Comparison of ENCODE assay signal across 9 cellular contexts in the genomic region with DNA sequence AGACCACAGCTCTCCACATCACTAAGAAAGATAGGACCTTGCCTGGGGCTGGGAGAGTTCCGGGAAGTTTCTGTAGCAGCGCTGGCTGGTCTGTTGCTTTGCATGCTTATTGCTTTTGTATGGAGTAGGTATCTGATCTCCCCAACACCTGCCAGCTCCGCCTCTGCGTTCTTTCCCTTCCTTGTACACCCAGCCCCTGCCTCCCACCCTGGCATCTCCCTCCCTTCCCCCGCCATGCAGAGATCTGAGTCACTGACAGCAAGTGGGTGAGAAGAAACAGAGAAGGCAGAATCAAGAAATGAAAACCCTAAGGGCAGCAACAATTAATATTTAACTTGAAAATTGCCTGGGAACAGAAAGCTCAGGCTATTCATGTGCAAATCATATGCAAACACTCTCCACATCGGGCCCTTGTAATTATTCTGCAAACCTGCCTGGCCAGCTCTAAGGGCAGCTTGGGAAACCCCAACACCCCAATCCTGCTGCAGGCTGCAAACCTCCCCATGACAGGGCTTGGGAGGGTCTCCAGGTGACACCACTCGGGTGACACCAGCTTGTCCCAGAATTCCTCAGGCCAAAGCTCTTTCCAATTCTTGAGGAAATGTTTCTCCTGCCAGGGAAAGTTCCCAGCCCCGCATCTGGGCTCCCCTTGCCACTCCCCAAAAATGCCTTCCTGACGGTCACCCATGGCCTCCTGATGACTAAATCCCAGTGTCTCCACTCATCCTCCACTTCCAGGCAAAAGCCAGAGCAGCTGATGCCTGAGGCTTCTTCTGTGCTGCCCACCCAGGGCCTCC.
DNase-seq lines count a peak whose midpoint lies in the region; ATAC-seq and TF ChIP-seq lines count a peak whose summit lies in the region.
"Had no signal": no experiment of that assay in that cellular context is flagged by ENCODE, and none has a peak within 500 bp of the region (broad histone marks: within the 10 kb centered on the region; RNA-seq: fewer than 3 reads in every experiment).

No MANE protein-coding gene starts in this region.

- H3K36me3 ChIP-seq in A673 (ENCODE audit: insufficient read depth, low read length, poor library complexity, severe bottlenecking) (no peaks in the 10 kb centered on the region), osteoblast (ENCODE audit: insufficient read depth, low read length) (no peaks in the 10 kb centered on the region)
- H3K36me3 ChIP-seq: BLaER1 had no signal

- ATAC-seq in GM21381 (IDR thresholded peaks at IDR 0.05; ENCODE audit: unreplicated experiment) (peak; percentile 78), HG03457 (IDR thresholded peaks at IDR 0.05; ENCODE audit: unreplicated experiment) (peak; percentile 80), esophagus mucosa (peak; percentile 75)

- H3K4me3 ChIP-seq in A673 (ENCODE audit: low read depth, low read length, poor library complexity, severe bottlenecking) (no peak overlapping the region), osteoblast (ENCODE audit: insufficient read depth, low read length) (no peak overlapping the region)
- H3K4me3 ChIP-seq: BLaER1 had no signal

- POLR2A ChIA-PET in A673 (lab: Charles Lee; ENCODE audit: low non-redundant PET), result no interaction called here

- H3K9me3 ChIP-seq in A673 (ENCODE audit: low read depth, low read length, poor library complexity, severe bottlenecking) (no peaks in the 10 kb centered on the region), osteoblast (ENCODE audit: low read depth, low read length) (no peaks in the 10 kb centered on the region)
- H3K9me3 ChIP-seq: BLaER1 had no signal

- no TSS peak for BruUV-seq in A673 (replicated peaks; lab: Mats Ljungman, UMichigan)

- H3K27ac ChIP-seq in A673 (ENCODE audit: low read depth, low read length, poor library complexity, severe bottlenecking) (no peak overlapping the region), osteoblast (ENCODE audit: low read depth, low read length) (no peak overlapping the region)
- H3K27ac ChIP-seq: BLaER1 had no signal

- H3K4me2 ChIP-seq in osteoblast (ENCODE audit: insufficient read depth, low read length), result no peak overlapping the region
- H3K4me2 ChIP-seq: BLaER1 had no signal

- peak; percentile 4 for DNase-seq in A673 (ENCODE audit: low spot score)
- no peak for DNase-seq in SHP77 treated with DMSO at 0.1 percent for 48 hours (lab: John Stamatoyannopoulos, UW)
- DNase-seq in osteoblast (ENCODE audit: insufficient read length, low spot score, missing footprints), result no peak
- DNase-seq in activated gamma-delta T cell (lab: John Stamatoyannopoulos, UW), result no peak
- no peak for DNase-seq in GM03348 (ENCODE audit: low spot score)

- H3K79me2 ChIP-seq in osteoblast (ENCODE audit: insufficient read depth, low read length), result no peaks in the 10 kb centered on the region

- H3K4me1 ChIP-seq in A673 (ENCODE audit: insufficient read depth, low read length, poor library complexity, severe bottlenecking) (peaks cover 6% of the 10 kb centered on the region), osteoblast (ENCODE audit: insufficient read depth, low read length) (no peaks in the 10 kb centered on the region)

- CTCF ChIA-PET in A673 (lab: Charles Lee), result no interaction called here

- H4K20me1 ChIP-seq in osteoblast (ENCODE audit: insufficient read depth, low read length), result no peaks in the 10 kb centered on the region
- H4K20me1 ChIP-seq: BLaER1 had no signal

- H3K27me3 ChIP-seq in A673 (replicated peaks; ENCODE audit: insufficient read depth, low read depth, low read length, poor library complexity) (no peaks in the 10 kb centered on the region), osteoblast (ENCODE audit: insufficient read depth, low read length) (peaks cover 4% of the 10 kb centered on the region)
- H3K27me3 ChIP-seq: BLaER1 had no signal

- no peak overlapping the region for H2AFZ ChIP-seq in osteoblast (ENCODE audit: low read length)

- intact Hi-C loops in A673 (cut with micrococcal nuclease; ENCODE audit: unreplicated experiment), result no loop called here

- TF ChIP-seq CTCF in A673 (conservative IDR thresholded peaks at IDR 0.05; ENCODE audit: low read depth, low read length) (no peak), osteoblast (IDR thresholded peaks at IDR 0.05; ENCODE audit: extremely low read depth, low read depth, low read length) (no peak)
